ENCODE assay signal across 9 cellular contexts in the genomic region with DNA sequence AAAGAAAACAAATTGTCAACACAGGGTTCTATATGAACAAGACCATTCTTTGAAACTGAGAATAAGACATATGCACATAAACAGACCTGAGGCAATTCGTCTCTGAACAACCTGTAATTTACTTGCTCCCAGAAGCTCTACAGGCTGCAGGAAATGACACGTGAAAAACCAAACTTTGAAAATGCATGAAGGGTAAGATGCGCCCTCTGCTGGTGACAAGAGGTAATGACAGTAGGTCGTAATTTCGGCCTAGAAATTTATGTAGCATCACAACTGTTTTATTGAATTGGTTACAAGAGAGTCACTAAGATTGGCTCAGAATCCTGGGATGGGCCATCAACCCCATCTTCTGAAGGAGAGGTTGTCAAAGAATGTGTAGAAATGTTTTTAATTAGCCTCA.
DNase-seq lines count a peak whose midpoint lies in the region; ATAC-seq and TF ChIP-seq lines count a peak whose summit lies in the region.
"Had no signal": no experiment of that assay in that cellular context is flagged by ENCODE, and none has a peak within 500 bp of the region (broad histone marks: within the 10 kb centered on the region; RNA-seq: fewer than 3 reads in every experiment).

No MANE protein-coding gene starts in this region.

- no peaks in the 10 kb centered on the region for H3K9me3 ChIP-seq in iPS DF 6.9 (ENCODE audit: control insufficient read depth, insufficient read depth, low read length)
- no peaks in the 10 kb centered on the region for H3K9me3 ChIP-seq in thyroid gland
- H3K9me3 ChIP-seq in T-helper 17 cell (ENCODE audit: control insufficient read depth, low read length, poor library complexity, severe bottlenecking): no peaks in the 10 kb centered on the region

- H3K4me3 ChIP-seq in iPS DF 6.9 (ENCODE audit: low read length) (no peak overlapping the region), thyroid gland (replicated peaks in 1 of 3) (no peak overlapping the region)

- H3K4me1 Mint-ChIP-seq in activated CD4-positive, alpha-beta memory T cell treated with anti-CD3 and anti-CD28 coated beads, Interleukin-2, amount 10 ng/mL, durations not matched to agents 7 days and 5 days: no peaks in the 10 kb centered on the region
- H3K4me1 Mint-ChIP-seq in T-helper 17 cell: no peaks in the 10 kb centered on the region
- H3K4me1 Mint-ChIP-seq: activated naive CD4-positive, alpha-beta T cell treated with anti-CD3 and anti-CD28 coated beads, Interleukin-2, amount 50 U/mL, for 24 hours had no signal

- no peak for TF ChIP-seq POLR2A in thyroid gland (IDR thresholded peaks at IDR 0.05)

- H3K27ac ChIP-seq in iPS DF 6.9 (ENCODE audit: low read length) (no peak overlapping the region), thyroid gland (no peak overlapping the region)

- no peaks in the 10 kb centered on the region for H3K4me1 ChIP-seq in iPS DF 6.9 (ENCODE audit: control insufficient read depth, insufficient read depth, low read length)
- H3K4me1 ChIP-seq in thyroid gland: no peaks in the 10 kb centered on the region

- ATAC-seq in GM19438 (IDR thresholded peaks at IDR 0.05; ENCODE audit: low read depth, unreplicated experiment): peak; percentile 64
- no peak for ATAC-seq in T-helper 17 cell

- no peaks in the 10 kb centered on the region for H3K27me3 Mint-ChIP-seq in activated CD4-positive, alpha-beta memory T cell treated with anti-CD3 and anti-CD28 coated beads, Interleukin-2, amount 10 ng/mL, durations not matched to agents 7 days and 5 days
- no peaks in the 10 kb centered on the region for H3K27me3 Mint-ChIP-seq in T-helper 17 cell
- H3K27me3 Mint-ChIP-seq: activated naive CD4-positive, alpha-beta T cell treated with anti-CD3 and anti-CD28 coated beads, Interleukin-2, amount 50 U/mL, for 24 hours had no signal

- H3K4me3 Mint-ChIP-seq in activated CD4-positive, alpha-beta memory T cell treated with anti-CD3 and anti-CD28 coated beads, Interleukin-2, amount 10 ng/mL, durations not matched to agents 7 days and 5 days: no peak overlapping the region
- H3K4me3 Mint-ChIP-seq in T-helper 17 cell: no peak overlapping the region
- H3K4me3 Mint-ChIP-seq: activated naive CD4-positive, alpha-beta T cell treated with anti-CD3 and anti-CD28 coated beads, Interleukin-2, amount 50 U/mL, for 24 hours had no signal

- no peaks in the 10 kb centered on the region for H3K9me3 Mint-ChIP-seq in activated CD4-positive, alpha-beta memory T cell treated with anti-CD3 and anti-CD28 coated beads, Interleukin-2, amount 10 ng/mL, durations not matched to agents 7 days and 5 days
- H3K9me3 Mint-ChIP-seq: activated naive CD4-positive, alpha-beta T cell treated with anti-CD3 and anti-CD28 coated beads, Interleukin-2, amount 50 U/mL, for 24 hours had no signal

- H3K27me3 ChIP-seq in iPS DF 6.9 (ENCODE audit: control insufficient read depth, insufficient read depth, low read length) (no peaks in the 10 kb centered on the region), thyroid gland (no peaks in the 10 kb centered on the region)

- no peaks in the 10 kb centered on the region for H3K36me3 ChIP-seq in iPS DF 6.9 (ENCODE audit: control insufficient read depth, insufficient read depth, low read length)
- no peaks in the 10 kb centered on the region for H3K36me3 ChIP-seq in thyroid gland

- DNase-seq in NCI-H2029 treated with DMSO at 0.1 percent for 48 hours (lab: John Stamatoyannopoulos, UW): peak; percentile 1
- DNase-seq in NCI-H2029 (lab: John Stamatoyannopoulos, UW): no peak
- DNase-seq in NCI-H146 (lab: John Stamatoyannopoulos, UW): peak; percentile 13
- DNase-seq in activated CD4-positive, alpha-beta memory T cell treated with anti-CD3 and anti-CD28 coated beads, Interleukin-2, amount 10 ng/mL, durations not matched to agents 7 days and 5 days: peak; percentile 20
- peak; percentile 7 for DNase-seq in iPS DF 6.9 (ENCODE audit: low read depth, low spot score)
- DNase-seq in thyroid gland: no peak
- no peak for DNase-seq in T-helper 17 cell

- no CpG with 5 or more reads among the region's 5 CpGs for WGBS in iPS DF 6.9 (ENCODE audit: insufficient coverage, insufficient read length)
- WGBS in thyroid gland, 2 donors: 24 to 31% methylated on average over 5 of the region's 5 CpGs

- H3K27ac Mint-ChIP-seq in activated CD4-positive, alpha-beta memory T cell treated with anti-CD3 and anti-CD28 coated beads, Interleukin-2, amount 10 ng/mL, durations not matched to agents 7 days and 5 days: no peak overlapping the region
- no peak overlapping the region for H3K27ac Mint-ChIP-seq in T-helper 17 cell
- H3K27ac Mint-ChIP-seq: activated naive CD4-positive, alpha-beta T cell treated with anti-CD3 and anti-CD28 coated beads, Interleukin-2, amount 50 U/mL, for 24 hours had no signal

- POLR2A ChIA-PET in activated CD4-positive, alpha-beta memory T cell treated with anti-CD3 and anti-CD28 coated beads, Interleukin-2, amount 10 ng/mL, durations not matched to agents 7 days and 5 days (lab: Charles Lee): no interaction called here

- CTCF ChIA-PET in activated CD4-positive, alpha-beta memory T cell treated with anti-CD3 and anti-CD28 coated beads, Interleukin-2, amount 10 ng/mL, durations not matched to agents 7 days and 5 days (lab: Charles Lee): interaction anchor here (1.0 to 1.5 kb wide), 2 partner anchors 403 to 535 kb away, joined by 3 to 6 read pairs; no protein-coding TSS in a partner anchor

- TF ChIP-seq CTCF in thyroid gland (IDR thresholded peaks at IDR 0.05): peak in 4 of 6 experiments; percentile 21 to 39 (median 34)

- intact Hi-C loops in thyroid gland (cut with DNase I): no loop called here

- no peaks in the 10 kb centered on the region for H3K36me3 Mint-ChIP-seq in activated CD4-positive, alpha-beta memory T cell treated with anti-CD3 and anti-CD28 coated beads, Interleukin-2, amount 10 ng/mL, durations not matched to agents 7 days and 5 days (ENCODE audit: low read depth)
- no peaks in the 10 kb centered on the region for H3K36me3 Mint-ChIP-seq in T-helper 17 cell (ENCODE audit: low read depth)
- H3K36me3 Mint-ChIP-seq: activated naive CD4-positive, alpha-beta T cell treated with anti-CD3 and anti-CD28 coated beads, Interleukin-2, amount 50 U/mL, for 24 hours had no signal

Comparison
In these comparisons a context has a peak if more than half of its experiments do, and no peak if none do; other contexts are left out.
1. DNase-seq: peak in NCI-H2029 treated with DMSO at 0.1 percent for 48 hours (single experiment), NCI-H146 (single experiment), activated CD4-positive, alpha-beta memory T cell treated with anti-CD3 and anti-CD28 coated beads, Interleukin-2, amount 10 ng/mL, durations not matched to agents 7 days and 5 days (single experiment) and iPS DF 6.9 (single experiment); none in NCI-H2029 (single experiment), thyroid gland (0 of 2) and T-helper 17 cell (0 of 3).